26 cellular contexts compared by ENCODE assay signal in genomic region chr3:63029326-63029725, GRCh38.
"Had no signal": no experiment of that assay in that cellular context is flagged by ENCODE, and none has a peak within 500 bp of the region (broad histone marks: within the 10 kb centered on the region; RNA-seq: fewer than 3 reads in every experiment).

No MANE protein-coding gene starts in this region.

- H3K4me2 ChIP-seq: smooth muscle cell had no signal

- H3K36me3 Mint-ChIP-seq: mesothelial cell of epicardium; stimulated activated memory B cell treated with anti-CD40 and anti-IgM and Interleukin-4, amounts not matched to agents 10 μg/mL and 1 μg/mL and 100 μg/mL, for 72 hours had no signal

- H3K4me3 Mint-ChIP-seq: mesothelial cell of epicardium; naive thymus-derived CD4-positive, alpha-beta T cell; natural killer cell treated with Interleukin-12 subunit alpha and Interleukin-12 subunit beta and Interleukin-15 and Interleukin-18, amount 100 ng/mL, for 72 hours; stimulated activated memory B cell treated with anti-CD40 and anti-IgM and Interleukin-4, amounts not matched to agents 10 μg/mL and 1 μg/mL and 100 μg/mL, for 72 hours; stimulated activated naive CD8-positive, alpha-beta T cell treated with anti-CD3 and anti-CD28 coated beads, Interleukin-15, amount 100 ng/mL, for 72 hours had no signal

- H3K4me1 ChIP-seq: left lung, lower lobe of right lung, right atrium auricular region, right lobe of liver, tibial nerve, upper lobe of left lung, vagina had no signal

- H3K4me3 ChIP-seq: left lung, lower lobe of right lung, ovary, right atrium auricular region, right lobe of liver, smooth muscle cell, tibial nerve, upper lobe of left lung, vagina had no signal

- FAIRE-seq: kidney had no signal

- ATAC-seq: left colon; left lung; lower lobe of right lung; naive thymus-derived CD4-positive, alpha-beta T cell; natural killer cell treated with Interleukin-12 subunit alpha and Interleukin-12 subunit beta and Interleukin-15 and Interleukin-18, amount 100 ng/mL, for 72 hours; right lobe of liver; stimulated activated memory B cell treated with anti-CD40 and anti-IgM and Interleukin-4, amounts not matched to agents 10 μg/mL and 1 μg/mL and 100 μg/mL, for 72 hours; stimulated activated naive CD8-positive, alpha-beta T cell treated with anti-CD3 and anti-CD28 coated beads, Interleukin-15, amount 100 ng/mL, for 72 hours had no signal

- DNase-seq: hippocampal formation; kidney; left colon; left lung; lower lobe of right lung; mammary epithelial cell; mesenchymal stem cell; naive thymus-derived CD4-positive, alpha-beta T cell; ovary; right lobe of liver; stimulated activated CD4-positive, alpha-beta T cell treated with anti-CD3 and anti-CD28 coated beads, Interleukin-1b, Interleukin-23, amount 100 ng/mL, for 48 hours; stimulated activated CD4-positive, alpha-beta T cell treated with anti-CD3 and anti-CD28 coated beads, Interleukin-2, amount 100 ng/mL, for 48 hours; stimulated activated CD4-positive, alpha-beta T cell treated with anti-CD3 and anti-CD28 coated beads, Interleukin-4, amount 100 ng/mL, for 4 hours; stimulated activated CD8-positive, alpha-beta memory T cell treated with anti-CD3 and anti-CD28 coated beads, Interleukin-4, amount 100 ng/mL, for 48 hours; stimulated activated naive CD4-positive, alpha-beta T cell treated with Interleukin-2 at 50 U/mL for 16 hours; stimulated activated naive CD8-positive, alpha-beta T cell treated with anti-CD3 and anti-CD28 coated beads, Interleukin-15, amount 100 ng/mL, for 72 hours; substantia nigra; upper lobe of left lung had no signal

- H3K4me1 Mint-ChIP-seq: mesothelial cell of epicardium; naive thymus-derived CD4-positive, alpha-beta T cell; stimulated activated memory B cell treated with anti-CD40 and anti-IgM and Interleukin-4, amounts not matched to agents 10 μg/mL and 1 μg/mL and 100 μg/mL, for 72 hours; stimulated activated naive CD8-positive, alpha-beta T cell treated with anti-CD3 and anti-CD28 coated beads, Interleukin-15, amount 100 ng/mL, for 72 hours had no signal

- H3K27me3 ChIP-seq: left lung, ovary, right atrium auricular region, right lobe of liver, tibial nerve, upper lobe of left lung, vagina had no signal

- H3K27ac ChIP-seq: left lung, lower lobe of right lung, ovary, right atrium auricular region, right lobe of liver, tibial nerve, upper lobe of left lung, vagina had no signal

- H3K36me3 ChIP-seq: left lung, lower lobe of right lung, ovary, right atrium auricular region, right lobe of liver, tibial nerve, upper lobe of left lung, vagina had no signal

- H3K27me3 Mint-ChIP-seq: naive thymus-derived CD4-positive, alpha-beta T cell; natural killer cell treated with Interleukin-12 subunit alpha and Interleukin-12 subunit beta and Interleukin-15 and Interleukin-18, amount 100 ng/mL, for 72 hours; progenitor cell of endocrine pancreas; stimulated activated memory B cell treated with anti-CD40 and anti-IgM and Interleukin-4, amounts not matched to agents 10 μg/mL and 1 μg/mL and 100 μg/mL, for 72 hours; stimulated activated naive CD8-positive, alpha-beta T cell treated with anti-CD3 and anti-CD28 coated beads, Interleukin-15, amount 100 ng/mL, for 72 hours had no signal

- H3K27ac Mint-ChIP-seq: mesothelial cell of epicardium; naive thymus-derived CD4-positive, alpha-beta T cell; natural killer cell treated with Interleukin-12 subunit alpha and Interleukin-12 subunit beta and Interleukin-15 and Interleukin-18, amount 100 ng/mL, for 72 hours; progenitor cell of endocrine pancreas; stimulated activated memory B cell treated with anti-CD40 and anti-IgM and Interleukin-4, amounts not matched to agents 10 μg/mL and 1 μg/mL and 100 μg/mL, for 72 hours; stimulated activated naive CD8-positive, alpha-beta T cell treated with anti-CD3 and anti-CD28 coated beads, Interleukin-15, amount 100 ng/mL, for 72 hours had no signal
